ENCODE assay signal across 9 cellular contexts in genomic region chr16:68234188-68235104, GRCh38. TPM values are rescaled to one million over a fixed set of nuclear protein-coding genes. Genes with fewer than 3 reads are reported as not detected.
DNase-seq lines count a peak whose midpoint lies in the region; ATAC-seq and TF ChIP-seq lines count a peak whose summit lies in the region.
"Had no signal": no experiment of that assay in that cellular context is flagged by ENCODE, and none has a peak within 500 bp of the region (broad histone marks: within the 10 kb centered on the region; RNA-seq: fewer than 3 reads in every experiment).

No MANE protein-coding gene starts in this region.

- H3K4me3 Mint-ChIP-seq in natural killer cell treated with Interleukin-12 subunit alpha and Interleukin-12 subunit beta and Interleukin-15 and Interleukin-18, amount 100 ng/mL, for 72 hours, result peak overlapping the region; percentile 31

- H3K36me3 ChIP-seq in testis (ENCODE audit: low read depth, missing control alignments) (no peaks in the 10 kb centered on the region), SJCRH30 (no peaks in the 10 kb centered on the region; the same call in 1 of the 2 replicates)

- no peak overlapping the region for H3K4me3 ChIP-seq in coronary artery
- H3K4me3 ChIP-seq in testis, result peak overlapping the region in 1 of 2 donors; percentile 58
- no peak overlapping the region for H3K4me3 ChIP-seq in SJCRH30

- WGBS in testis, 2 donors, result 57 to 62% methylated on average over 13 of the region's 13 CpGs

- H3K27ac ChIP-seq in coronary artery (no peak overlapping the region), testis (no peak overlapping the region), SJCRH30 (no peak overlapping the region)

- no peak for TF ChIP-seq POLR2A in testis (IDR thresholded peaks at IDR 0.05)

- peaks cover 10% of the 10 kb centered on the region for H3K4me1 ChIP-seq in testis
- H3K4me1 ChIP-seq in SJCRH30, result peaks cover 2% of the 10 kb centered on the region

- DNase-seq in DMS153 (lab: John Stamatoyannopoulos, UW), result peak; percentile 96
- peak; percentile 74 for DNase-seq in NCI-H2029 treated with DMSO at 0.1 percent for 48 hours (lab: John Stamatoyannopoulos, UW)
- peak; percentile 75 for DNase-seq in coronary artery (ENCODE audit: low spot score)
- DNase-seq in natural killer cell treated with Interleukin-12 subunit alpha and Interleukin-12 subunit beta and Interleukin-15 and Interleukin-18, amount 100 ng/mL, for 72 hours (ENCODE audit: low spot score), result no peak
- no peak for DNase-seq in testis
- no peak for DNase-seq in SJCRH30
- DNase-seq in activated CD8-positive, alpha-beta memory T cell treated with anti-CD3 and anti-CD28 coated beads for 24 hours, result no peak

- no peak for ATAC-seq in natural killer cell treated with Interleukin-12 subunit alpha and Interleukin-12 subunit beta and Interleukin-15 and Interleukin-18, amount 100 ng/mL, for 72 hours
- no peak for ATAC-seq in HG03571 (IDR thresholded peaks at IDR 0.05; ENCODE audit: unreplicated experiment)
- ATAC-seq: SK-N-SH treated with all-trans-retinoic acid at 6 μM for 48 hours had no signal

- no peaks in the 10 kb centered on the region for H3K9me3 Mint-ChIP-seq in natural killer cell treated with Interleukin-12 subunit alpha and Interleukin-12 subunit beta and Interleukin-15 and Interleukin-18, amount 100 ng/mL, for 72 hours

- peak overlapping the region in 1 of 2 donors; percentile 34 for H3K27ac Mint-ChIP-seq in natural killer cell treated with Interleukin-12 subunit alpha and Interleukin-12 subunit beta and Interleukin-15 and Interleukin-18, amount 100 ng/mL, for 72 hours

- no peaks in the 10 kb centered on the region for H3K36me3 Mint-ChIP-seq in natural killer cell treated with Interleukin-12 subunit alpha and Interleukin-12 subunit beta and Interleukin-15 and Interleukin-18, amount 100 ng/mL, for 72 hours

- intact Hi-C loops in testis (cut with DNase I; ENCODE audit: low total_unique reads), result loop anchor here (10.0 kb wide), 1 partner anchor 150 kb away; the partner anchor contains the start of gene NFATC3

- peaks cover 26% of the 10 kb centered on the region in 2 donors for H3K4me1 Mint-ChIP-seq in natural killer cell treated with Interleukin-12 subunit alpha and Interleukin-12 subunit beta and Interleukin-15 and Interleukin-18, amount 100 ng/mL, for 72 hours (ENCODE audit: low read depth in 2 of 2)

- H3K9me3 ChIP-seq in testis, result no peaks in the 10 kb centered on the region
- no peaks in the 10 kb centered on the region for H3K9me3 ChIP-seq in SJCRH30 (replicated peaks)

- no peaks in the 10 kb centered on the region for H3K27me3 Mint-ChIP-seq in natural killer cell treated with Interleukin-12 subunit alpha and Interleukin-12 subunit beta and Interleukin-15 and Interleukin-18, amount 100 ng/mL, for 72 hours

- H3K27me3 ChIP-seq in testis, result no peaks in the 10 kb centered on the region
- H3K27me3 ChIP-seq in SJCRH30, result no peaks in the 10 kb centered on the region

- no peak for TF ChIP-seq CTCF in coronary artery (IDR thresholded peaks at IDR 0.05)
- TF ChIP-seq CTCF in testis (IDR thresholded peaks at IDR 0.05), result no peak

RNA-seq across cellular contexts. Expression of gene ESRP2, which starts 1.5 kb away (rescaled TPM):
- under 1 TPM in 1 of 2 donors, not detected in 1; 0.12 TPM for total RNA-seq in natural killer cell treated with Interleukin-12 subunit alpha and Interleukin-12 subunit beta and Interleukin-15 and Interleukin-18, amount 100 ng/mL, for 72 hours
- 10 to 100 TPM; 12.8 to 14.6 TPM for total RNA-seq in testis
- 30.6 TPM for polyA plus RNA-seq in testis (ENCODE audit: insufficient read depth, low read depth, low replicate concordance)
- 0.24 TPM in 1 of 2 replicates, not detected in the other for total RNA-seq in SJCRH30 (2014; rRNA removed; shearing (Covaris generic))

RNA-seq across cellular contexts. Expression of gene PLA2G15, which starts 10.7 kb away (rescaled TPM):
- total RNA-seq in natural killer cell treated with Interleukin-12 subunit alpha and Interleukin-12 subunit beta and Interleukin-15 and Interleukin-18, amount 100 ng/mL, for 72 hours, result 10 to 100 TPM; 11.6 to 11.8 TPM
- total RNA-seq in testis, result 10 to 100 TPM; 37.2 to 44.7 TPM
- 27.3 TPM for polyA plus RNA-seq in testis (ENCODE audit: insufficient read depth, low read depth, low replicate concordance)
- total RNA-seq in SJCRH30 (2014; rRNA removed; shearing (Covaris generic)), result 7.4 and 9.0 TPM in 2 replicates

RNA-seq across cellular contexts. Expression of gene SLC7A6, which starts 29.9 kb away (rescaled TPM):
- total RNA-seq in natural killer cell treated with Interleukin-12 subunit alpha and Interleukin-12 subunit beta and Interleukin-15 and Interleukin-18, amount 100 ng/mL, for 72 hours, result 100 to 1,000 TPM in 1 of 2 donors, 10 to 100 TPM in 1; 56.2 to 111 TPM
- 10 to 100 TPM; 42.2 to 48.6 TPM for total RNA-seq in testis
- polyA plus RNA-seq in testis (ENCODE audit: insufficient read depth, low read depth, low replicate concordance), result 28.6 TPM
- 17.4 TPM in 2 replicates for total RNA-seq in SJCRH30 (2014; rRNA removed; shearing (Covaris generic))

Comparison
In these comparisons a context has a peak if more than half of its experiments do, and no peak if none do; other contexts are left out.
1. DNase-seq: peak in DMS153 (single experiment), NCI-H2029 treated with DMSO at 0.1 percent for 48 hours (single experiment) and coronary artery (single experiment); none in natural killer cell treated with Interleukin-12 subunit alpha and Interleukin-12 subunit beta and Interleukin-15 and Interleukin-18, amount 100 ng/mL, for 72 hours (single experiment), testis (single experiment), SJCRH30 (0 of 2) and activated CD8-positive, alpha-beta memory T cell treated with anti-CD3 and anti-CD28 coated beads for 24 hours (single experiment).
2. RNA of gene ESRP2, which starts 1.5 kb away (total RNA-seq): 12.8 to 14.6 TPM in testis; 0.24 TPM in SJCRH30 and 0.12 TPM in natural killer cell treated with Interleukin-12 subunit alpha and Interleukin-12 subunit beta and Interleukin-15 and Interleukin-18, amount 100 ng/mL, for 72 hours; every median in the first group is over 10 times any median in the second.